ENCODE assay signal across 1 cellular context in the genomic region with DNA sequence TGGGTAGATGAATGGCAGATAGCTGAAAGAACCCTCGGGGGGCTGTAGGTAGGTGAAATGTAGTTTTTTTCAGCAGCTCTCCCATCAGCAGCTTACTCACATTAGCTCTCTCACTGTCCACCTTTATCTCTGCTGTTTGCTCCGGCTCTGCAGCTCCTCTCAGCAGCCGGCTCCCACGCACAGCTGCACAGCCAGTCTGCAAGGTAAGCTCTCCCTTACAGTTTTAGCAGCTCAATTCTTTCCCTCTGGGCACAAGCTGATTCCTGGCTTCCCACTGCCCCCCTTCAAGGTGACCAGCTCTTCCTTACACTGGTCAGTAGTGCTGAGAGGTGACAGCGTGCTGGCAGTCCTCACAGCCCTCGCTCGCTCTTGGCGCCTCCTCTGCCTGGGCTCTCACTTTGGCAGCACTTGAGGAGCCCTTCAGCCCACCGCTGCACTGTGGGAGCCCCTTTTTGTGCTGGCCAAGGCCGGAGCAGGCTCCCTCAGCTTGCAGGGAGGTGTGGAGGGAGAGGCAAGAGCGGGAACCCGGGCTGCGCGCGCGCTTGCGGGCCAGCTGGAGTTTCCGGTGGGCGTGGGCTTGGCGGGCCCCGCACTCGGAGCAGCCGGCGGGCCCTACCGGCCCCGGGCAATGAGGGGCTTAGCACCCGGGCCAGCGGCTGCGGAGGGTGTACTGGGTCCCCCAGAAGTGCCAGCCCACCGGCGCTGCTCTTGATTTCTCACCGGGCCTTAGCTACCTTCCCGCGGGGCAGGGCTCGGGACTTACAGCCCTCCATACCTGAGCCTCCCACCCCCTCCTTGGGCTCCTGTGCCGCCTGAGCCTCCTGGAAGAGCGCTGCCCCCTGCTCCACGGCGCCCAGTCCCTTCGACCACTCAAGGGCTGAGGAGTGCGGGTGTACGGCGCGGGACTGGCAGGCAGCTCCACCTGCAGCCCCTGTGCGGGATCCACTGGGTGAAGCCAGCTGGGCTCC.
TF ChIP-seq lines count a peak whose summit lies in the region.

No MANE protein-coding gene starts in this region.

TF ChIP-seq in H1, 55 proteins besides CTCF, POLR2A, EP300 and RAD21 (continued from another document):
- TF ChIP-seq YY1 (IDR thresholded peaks at IDR 0.05; ENCODE audit: low read depth, low read length), result no peak
